In the genomic region with DNA sequence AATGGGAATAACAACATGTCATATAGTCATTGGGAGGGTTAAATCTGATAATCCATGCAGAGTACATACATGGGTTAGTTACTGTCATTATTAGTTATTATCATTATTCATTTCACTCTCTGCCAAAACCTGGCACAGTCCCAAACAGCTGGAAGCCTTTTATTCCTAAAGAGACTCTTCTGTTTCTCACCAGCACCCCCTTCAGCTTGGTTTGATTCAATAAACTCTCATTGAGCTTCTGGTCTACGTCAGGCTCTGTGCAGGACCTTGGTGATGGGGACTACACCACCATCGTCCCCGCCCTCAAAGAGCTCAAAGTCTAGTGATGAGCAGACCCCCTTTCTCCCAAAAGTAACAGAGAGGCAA, we compare ENCODE assay signal across 13 cellular contexts. TPM values are rescaled to one million over a fixed set of nuclear protein-coding genes. Genes with fewer than 3 reads are reported as not detected.
DNase-seq lines count a peak whose midpoint lies in the region; ATAC-seq, FAIRE-seq and TF ChIP-seq lines count a peak whose summit lies in the region.
"Had no signal": no experiment of that assay in that cellular context is flagged by ENCODE, and none has a peak within 500 bp of the region (broad histone marks: within the 10 kb centered on the region; RNA-seq: fewer than 3 reads in every experiment).

No MANE protein-coding gene starts in this region.

- H3K27ac ChIP-seq in thyroid gland: peak overlapping the region; percentile 21 to 82 (median 74)
- H3K27ac ChIP-seq in small intestine (ENCODE audit: low read depth in 1 of 2, low read length in 1 of 2): no peak overlapping the region

- DNase-seq in NCI-H82 (lab: John Stamatoyannopoulos, UW) (peak; percentile 35), NCI-H82 treated with DMSO at 0.1 percent for 48 hours (lab: John Stamatoyannopoulos, UW; ENCODE audit: unreplicated experiment) (no peak), NCI-H1417 (lab: John Stamatoyannopoulos, UW) (peak in 2 of 3 experiments; percentile 65 to 87), adipocyte (ENCODE audit: low read depth) (no peak), thyroid gland (no peak), small intestine (no peak)

- ATAC-seq in GM19467 (IDR thresholded peaks at IDR 0.05; ENCODE audit: unreplicated experiment) (no peak), GM18519 (IDR thresholded peaks at IDR 0.05; ENCODE audit: low FRiP score, unreplicated experiment) (no peak)

- H3K27me3 ChIP-seq in adipocyte (replicated peaks; ENCODE audit: control insufficient read depth, insufficient read depth, low read length) (peaks cover 29% of the 10 kb centered on the region), thyroid gland (no peaks in the 10 kb centered on the region), small intestine (ENCODE audit: control insufficient read depth in 2 of 2, insufficient read depth in 2 of 2, low read length in 2 of 2) (peaks cover 0 to 13% of the 10 kb centered on the region in 2 donors)

- peak overlapping the region; percentile 84 for H3K9ac ChIP-seq in adipocyte (ENCODE audit: low read length)

- H3K4me3 ChIP-seq in adipocyte (ENCODE audit: low read length) (peak overlapping the region; percentile 80), thyroid gland (replicated peaks in 1 of 3) (no peak overlapping the region), small intestine (ENCODE audit: low read depth in 1 of 2, low read length in 2 of 2) (no peak overlapping the region)

- no peak for TF ChIP-seq POLR2A in thyroid gland (IDR thresholded peaks at IDR 0.05)

- H3K36me3 ChIP-seq in adipocyte (ENCODE audit: control insufficient read depth, insufficient read depth, low read length, severe bottlenecking): no peaks in the 10 kb centered on the region
- H3K36me3 ChIP-seq in thyroid gland: no peaks in the 10 kb centered on the region
- H3K36me3 ChIP-seq in small intestine (ENCODE audit: control insufficient read depth in 2 of 2, insufficient read depth in 2 of 2, low read length in 2 of 2): no peaks in the 10 kb centered on the region

- no peak for TF ChIP-seq CTCF in thyroid gland (IDR thresholded peaks at IDR 0.05)

- 80 to 91% methylated on average over 3 of the region's 3 CpGs for WGBS in thyroid gland, 2 donors
- WGBS in small intestine, 3 donors: 77 to 82% (median 79%) methylated on average over 3 of the region's 3 CpGs

- H3K4me1 ChIP-seq in adipocyte (ENCODE audit: control insufficient read depth, insufficient read depth, low read length) (peaks cover 29% of the 10 kb centered on the region), thyroid gland (peaks cover 18 to 21% of the 10 kb centered on the region in 2 donors), small intestine (ENCODE audit: control insufficient read depth in 2 of 2, insufficient read depth in 1 of 2, low read depth in 1 of 2, low read length in 1 of 2) (no peaks in the 10 kb centered on the region)

- FAIRE-seq in small intestine (lab: Jason Lieb, UNC): no peak
- FAIRE-seq: astrocyte, RCC 7860 had no signal

- H3K9me3 ChIP-seq in adipocyte (ENCODE audit: control insufficient read depth, low read length) (no peaks in the 10 kb centered on the region), thyroid gland (no peaks in the 10 kb centered on the region), small intestine (ENCODE audit: control insufficient read depth, low read depth) (no peaks in the 10 kb centered on the region)

- intact Hi-C loops in thyroid gland (cut with DNase I): loop anchor here (5.0 kb wide), 1 partner anchor 119 kb away; no protein-coding TSS in a partner anchor

RNA-seq across cellular contexts. Expression of gene KCNK15, which starts 2.3 kb away (rescaled TPM):
- 1 to 10 TPM; 2.5 to 5.1 (median 3.4) TPM for total RNA-seq in thyroid gland
- under 1 TPM in 1 of 3 donors, not detected in 2; 0.67 TPM for polyA plus RNA-seq in small intestine
- total RNA-seq: CD8-positive, alpha-beta T cell had no signal
- polyA plus RNA-seq: AG04450 had no signal

RNA-seq across cellular contexts. Expression of gene CCN5, which starts 32.8 kb away (rescaled TPM):
- total RNA-seq in thyroid gland: 10 to 100 TPM in 2 of 4 donors, 1 to 10 TPM in 2; 4.7 to 47.6 (median 26.6) TPM
- 1 to 10 TPM in 2 of 3 donors, not detected in 1; 1.9 to 2.2 TPM for polyA plus RNA-seq in small intestine
- total RNA-seq: activated naive CD4-positive, alpha-beta T cell treated with anti-CD3 and anti-CD28 coated beads for 36 hours; astrocyte; CD8-positive, alpha-beta T cell had no signal

Comparison
In these comparisons a context has a peak if more than half of its experiments do, and no peak if none do; other contexts are left out.
1. DNase-seq: peak in NCI-H82 (single experiment) and NCI-H1417 (2 of 3); none in NCI-H82 treated with DMSO at 0.1 percent for 48 hours (single experiment), adipocyte (single experiment), thyroid gland (0 of 2) and small intestine (single experiment).
2. H3K27ac ChIP-seq: peak in thyroid gland (3 of 3); none in small intestine (0 of 2).